19 cellular contexts compared by ENCODE assay signal in genomic region chr7:158279539-158280466, GRCh38.
DNase-seq lines count a peak whose midpoint lies in the region; ATAC-seq and TF ChIP-seq lines count a peak whose summit lies in the region.
"Had no signal": no experiment of that assay in that cellular context is flagged by ENCODE, and none has a peak within 500 bp of the region (broad histone marks: within the 10 kb centered on the region; RNA-seq: fewer than 3 reads in every experiment).

No MANE protein-coding gene starts in this region.

- H3K9me3 ChIP-seq in left ventricle myocardium inferior (replicated peaks) (no peaks in the 10 kb centered on the region), upper lobe of left lung (no peaks in the 10 kb centered on the region), hepatocyte (ENCODE audit: low read depth) (no peaks in the 10 kb centered on the region)

- H3K27ac Mint-ChIP-seq in endothelial cell (ENCODE audit: unreplicated experiment) (no peak overlapping the region), osteocyte (ENCODE audit: unreplicated experiment) (no peak overlapping the region)
- no peak overlapping the region for H3K27ac Mint-ChIP-seq in T-helper 2 cell treated with Interferon-gamma antibody and Interleukin-4, amounts not matched to agents 5 μg/mL and 100 μg/mL, for 36 hours
- H3K27ac Mint-ChIP-seq: CD14-positive monocyte, GM23338 had no signal

- TF ChIP-seq EP300 in upper lobe of left lung (IDR thresholded peaks at IDR 0.05): no peak

- H2AFZ ChIP-seq in hepatocyte: no peak overlapping the region
- H2AFZ ChIP-seq: GM23338 had no signal

- ATAC-seq in left ventricle myocardium superior (no peak), upper lobe of left lung (ENCODE audit: low FRiP score in 2 of 2) (no peak)
- ATAC-seq: GM23338 had no signal

- no peaks in the 10 kb centered on the region for H3K36me3 ChIP-seq in left ventricle myocardium inferior
- H3K36me3 ChIP-seq in upper lobe of left lung: no peaks in the 10 kb centered on the region
- H3K36me3 ChIP-seq in hepatocyte (replicated peaks; ENCODE audit: insufficient read depth, low read depth): no peaks in the 10 kb centered on the region

- H3K36me3 Mint-ChIP-seq in endothelial cell (ENCODE audit: low read depth, unreplicated experiment): peaks cover 14% of the 10 kb centered on the region
- H3K36me3 Mint-ChIP-seq in osteocyte (ENCODE audit: unreplicated experiment): no peaks in the 10 kb centered on the region
- H3K36me3 Mint-ChIP-seq in T-helper 2 cell treated with Interferon-gamma antibody and Interleukin-4, amounts not matched to agents 5 μg/mL and 100 μg/mL, for 36 hours (ENCODE audit: low read depth): no peaks in the 10 kb centered on the region
- H3K36me3 Mint-ChIP-seq: CD14-positive monocyte had no signal

- H3K4me2 ChIP-seq in hepatocyte: no peak overlapping the region
- H3K4me2 ChIP-seq: GM23338 had no signal

- H4K20me1 ChIP-seq in hepatocyte (ENCODE audit: insufficient read depth, poor library complexity, severe bottlenecking): no peaks in the 10 kb centered on the region

- TF ChIP-seq CTCF in left ventricle myocardium inferior (IDR thresholded peaks at IDR 0.05; ENCODE audit: borderline replicate concordance): no peak
- TF ChIP-seq CTCF in endothelial cell (IDR thresholded peaks at IDR 0.05; ENCODE audit: unreplicated experiment): no peak
- TF ChIP-seq CTCF in osteocyte (IDR thresholded peaks at IDR 0.05): no peak
- TF ChIP-seq CTCF in upper lobe of left lung (IDR thresholded peaks at IDR 0.05): no peak
- TF ChIP-seq CTCF in hepatocyte (IDR thresholded peaks at IDR 0.05; ENCODE audit: poor library complexity): no peak

- H3K79me2 ChIP-seq in hepatocyte: no peaks in the 10 kb centered on the region

- WGBS in upper lobe of left lung, 2 donors: 82 to 87% methylated on average over 34 to 48 of the region's 54 CpGs
- WGBS in hepatocyte (ENCODE audit: low lambda C conversion rate, missing lambda C conversion rate): 88% methylated on average over 41 of the region's 54 CpGs

- DNase-seq in left ventricle myocardium superior (peak; percentile 11), left ventricle myocardium inferior (no peak), endothelial cell (ENCODE audit: low spot score) (no peak), osteocyte (ENCODE audit: extremely low spot score, unreplicated experiment) (peak; percentile 80), upper lobe of left lung (peak; percentile 17 to 76), hepatocyte (ENCODE audit: low spot score) (no peak), HuH-7.5 (ENCODE audit: low spot score) (no peak)
- no peak for DNase-seq in T-helper 2 cell treated with Interferon-gamma antibody and Interleukin-4, amounts not matched to agents 5 μg/mL and 100 μg/mL, for 36 hours (ENCODE audit: low spot score)
- DNase-seq: ACHN, AML-193, DMS153, KBM-7, NCI-H1436 treated with DMSO at 0.1 percent for 48 hours, NCI-H2081 treated with DMSO at 0.1 percent for 48 hours, NCI-H510A, NCI-H774 had no signal

- H3K4me3 ChIP-seq in left ventricle myocardium inferior (no peak overlapping the region), upper lobe of left lung (no peak overlapping the region), hepatocyte (no peak overlapping the region)
- H3K4me3 ChIP-seq: GM23338 had no signal

- H3K27me3 Mint-ChIP-seq in endothelial cell (ENCODE audit: unreplicated experiment): peaks cover 13% of the 10 kb centered on the region
- H3K27me3 Mint-ChIP-seq in osteocyte (ENCODE audit: unreplicated experiment): no peaks in the 10 kb centered on the region
- no peaks in the 10 kb centered on the region for H3K27me3 Mint-ChIP-seq in T-helper 2 cell treated with Interferon-gamma antibody and Interleukin-4, amounts not matched to agents 5 μg/mL and 100 μg/mL, for 36 hours (ENCODE audit: low read depth)

- H3K4me1 Mint-ChIP-seq in endothelial cell (ENCODE audit: unreplicated experiment) (no peaks in the 10 kb centered on the region), osteocyte (ENCODE audit: unreplicated experiment) (no peaks in the 10 kb centered on the region)
- no peaks in the 10 kb centered on the region for H3K4me1 Mint-ChIP-seq in T-helper 2 cell treated with Interferon-gamma antibody and Interleukin-4, amounts not matched to agents 5 μg/mL and 100 μg/mL, for 36 hours (ENCODE audit: low read depth)
- H3K4me1 Mint-ChIP-seq: CD14-positive monocyte, GM23338 had no signal

- H3K9me3 Mint-ChIP-seq in endothelial cell (ENCODE audit: unreplicated experiment) (peaks cover 39% of the 10 kb centered on the region), osteocyte (ENCODE audit: unreplicated experiment) (peaks cover 16% of the 10 kb centered on the region)
- H3K9me3 Mint-ChIP-seq in T-helper 2 cell treated with Interferon-gamma antibody and Interleukin-4, amounts not matched to agents 5 μg/mL and 100 μg/mL, for 36 hours: no peaks in the 10 kb centered on the region

- intact Hi-C loops in left ventricle myocardium superior (cut with micrococcal nuclease) (no loop called here), left ventricle myocardium inferior (cut with micrococcal nuclease) (no loop called here)

- TF ChIP-seq POLR2A in upper lobe of left lung (IDR thresholded peaks at IDR 0.05): no peak

- H3K27me3 ChIP-seq in left ventricle myocardium inferior (ENCODE audit: low read depth): peaks cover 26% of the 10 kb centered on the region
- H3K27me3 ChIP-seq in upper lobe of left lung: no peaks in the 10 kb centered on the region
- no peaks in the 10 kb centered on the region for H3K27me3 ChIP-seq in hepatocyte

- no peaks in the 10 kb centered on the region for H3K9me2 ChIP-seq in hepatocyte (replicated peaks; ENCODE audit: insufficient read depth)

- peak overlapping the region; percentile 69 for H3K4me3 Mint-ChIP-seq in endothelial cell (ENCODE audit: unreplicated experiment)
- H3K4me3 Mint-ChIP-seq in osteocyte (ENCODE audit: unreplicated experiment): no peak overlapping the region
- no peak overlapping the region for H3K4me3 Mint-ChIP-seq in T-helper 2 cell treated with Interferon-gamma antibody and Interleukin-4, amounts not matched to agents 5 μg/mL and 100 μg/mL, for 36 hours
- H3K4me3 Mint-ChIP-seq: CD14-positive monocyte, GM23338 had no signal

- H3K27ac ChIP-seq in left ventricle myocardium inferior (replicated peaks) (no peak overlapping the region), upper lobe of left lung (no peak overlapping the region), hepatocyte (no peak overlapping the region)
- H3K27ac ChIP-seq: RWPE1 had no signal

- H3K4me1 ChIP-seq in left ventricle myocardium inferior (no peaks in the 10 kb centered on the region), upper lobe of left lung (no peaks in the 10 kb centered on the region), hepatocyte (ENCODE audit: insufficient read depth) (no peaks in the 10 kb centered on the region)

Comparison
In these comparisons a context has a peak if more than half of its experiments do, and no peak if none do; other contexts are left out.
1. DNase-seq: peak in left ventricle myocardium superior (single experiment), osteocyte (single experiment) and upper lobe of left lung (2 of 2); none in left ventricle myocardium inferior (single experiment), endothelial cell (single experiment), T-helper 2 cell treated with Interferon-gamma antibody and Interleukin-4, amounts not matched to agents 5 μg/mL and 100 μg/mL, for 36 hours (single experiment), hepatocyte (single experiment) and HuH-7.5 (single experiment).